In genomic region chr10:133086247-133086646, GRCh38 we compare ENCODE assay signal across 27 cellular contexts. TPM values are rescaled to one million over a fixed set of nuclear protein-coding genes. Genes with fewer than 3 reads are reported as not detected.
"Had no signal": no experiment of that assay in that cellular context is flagged by ENCODE, and none has a peak within 500 bp of the region (broad histone marks: within the 10 kb centered on the region; RNA-seq: fewer than 3 reads in every experiment).

No MANE protein-coding gene starts in this region.

- DNase-seq: activated CD4-positive, alpha-beta memory T cell treated with anti-CD3 and anti-CD28 coated beads, Interleukin-2, amount 10 ng/mL, durations not matched to agents 7 days and 5 days; activated CD4-positive, alpha-beta T cell treated with anti-CD3 and anti-CD28 coated beads for 36 hours; activated CD4-positive, alpha-beta T cell treated with anti-CD3 and anti-CD28 coated beads, Interleukin-2, amount 10 ng/mL, durations not matched to agents 24 days and 14 days; activated CD4-positive, CD25-positive, alpha-beta regulatory T cell; activated CD4-positive, CD25-positive, alpha-beta regulatory T cell treated with anti-CD3 and anti-CD28 coated beads, Interleukin-2, amount 50 U/mL, for 72 hours; activated CD8-positive, alpha-beta memory T cell treated with anti-CD3 and anti-CD28 coated beads, Interleukin-2, amount 50 U/mL, for 48 hours; activated gamma-delta T cell; activated naive CD4-positive, alpha-beta T cell; activated naive CD4-positive, alpha-beta T cell treated with anti-CD3 and anti-CD28 coated beads, Interleukin-2, amount 10 ng/mL, durations not matched to agents 7 days and 5 days; activated naive CD8-positive, alpha-beta T cell treated with anti-CD3 and anti-CD28 coated beads, Interleukin-2, amount 10 ng/mL, durations not matched to agents 7 days and 5 days; activated T-cell treated with anti-CD3 and anti-CD28 coated beads for 4 hours; activated T-cell treated with anti-CD3 and anti-CD28 coated beads, Interleukin-2, amount 50 U/mL, for 24 hours; activated T-cell treated with anti-CD3 and anti-CD28 coated beads, Interleukin-2, amount 50 U/mL, for 72 hours; anterior cingulate cortex; brain microvascular endothelial cell; effector CD4-positive, alpha-beta T cell; effector memory CD8-positive, alpha-beta T cell; erythroblast; foreskin keratinocyte; gastrocnemius medialis; T-helper 2 cell had no signal

- H3K4me3 ChIP-seq: coronary artery, esophagus muscularis mucosa, gastrocnemius medialis had no signal

- H3K36me3 ChIP-seq: brain microvascular endothelial cell, esophagus muscularis mucosa, gastrocnemius medialis had no signal

- ATAC-seq: activated CD4-positive, alpha-beta T cell treated with anti-CD3 and anti-CD28 coated beads for 36 hours; activated naive CD4-positive, alpha-beta T cell treated with anti-CD3 and anti-CD28 coated beads, Interleukin-2, amount 50 U/mL, for 72 hours; activated T-cell treated with anti-CD3 and anti-CD28 coated beads, Interleukin-2, amount 50 U/mL, for 72 hours; effector memory CD8-positive, alpha-beta T cell; foreskin keratinocyte; gastrocnemius medialis had no signal

- H3K9me3 ChIP-seq: esophagus muscularis mucosa, gastrocnemius medialis had no signal

- H3K27ac ChIP-seq: brain microvascular endothelial cell, coronary artery, esophagus muscularis mucosa, foreskin keratinocyte, gastrocnemius medialis had no signal

- FAIRE-seq: astrocyte, bronchial epithelial cell had no signal

- H3K4me1 ChIP-seq: foreskin keratinocyte had no signal

RNA-seq across cellular contexts. Expression of gene ADGRA1, which starts 1.5 kb away (rescaled TPM):
- total RNA-seq: activated CD4-positive, alpha-beta memory T cell treated with anti-CD3 and anti-CD28 coated beads, Interleukin-2, amount 10 ng/mL, durations not matched to agents 7 days and 5 days; activated CD4-positive, alpha-beta T cell treated with anti-CD3 and anti-CD28 coated beads for 36 hours; activated CD4-positive, alpha-beta T cell treated with anti-CD3 and anti-CD28 coated beads, Interleukin-2, amount 10 ng/mL, durations not matched to agents 24 days and 14 days; activated naive CD4-positive, alpha-beta T cell treated with anti-CD3 and anti-CD28 coated beads, Interleukin-2, amount 50 U/mL, for 72 hours; activated naive CD8-positive, alpha-beta T cell treated with anti-CD3 and anti-CD28 coated beads, Interleukin-2, amount 10 ng/mL, durations not matched to agents 7 days and 5 days; activated T-cell treated with anti-CD3 and anti-CD28 coated beads, Interleukin-2, amount 50 U/mL, for 72 hours; astrocyte; bronchial epithelial cell; foreskin keratinocyte; gastrocnemius medialis; T-helper 1 cell treated with Interleukin-12 subunit alpha and Interleukin-12 subunit beta and Interleukin-4 antibody, amounts not matched to agents 30 ng/mL and 1 ng/mL, for 36 hours had no signal
- polyA plus RNA-seq: foreskin keratinocyte had no signal
